ENCODE assay signal across 15 cellular contexts in genomic region chr5:88886252-88886651, GRCh38. TPM values are rescaled to one million over a fixed set of nuclear protein-coding genes. Genes with fewer than 3 reads are reported as not detected.
DNase-seq lines count a peak whose midpoint lies in the region; ATAC-seq and TF ChIP-seq lines count a peak whose summit lies in the region.
"Had no signal": no experiment of that assay in that cellular context is flagged by ENCODE, and none has a peak within 500 bp of the region (broad histone marks: within the 10 kb centered on the region; RNA-seq: fewer than 3 reads in every experiment).

No MANE protein-coding gene starts in this region.

- peaks cover 0 to 66% (median 5%) of the 10 kb centered on the region in 3 donors for H3K4me1 ChIP-seq in esophagus squamous epithelium
- peaks cover 40 to 46% of the 10 kb centered on the region in 2 donors for H3K4me1 ChIP-seq in gastrocnemius medialis

- WGBS in esophagus squamous epithelium, 2 donors = 46 to 56% methylated on average over 1 of the region's 1 CpG

- H3K4me3 ChIP-seq in MG63 = peak overlapping the region; percentile 39
- H3K4me3 ChIP-seq in esophagus squamous epithelium = peak overlapping the region in 3 of 4 donors; percentile 6 to 51 (median 8)
- peak overlapping the region; percentile 40 to 81 (median 54) for H3K4me3 ChIP-seq in gastrocnemius medialis

- H3K36me3 Mint-ChIP-seq in CD14-positive monocyte = peaks cover 0 to 6% of the 10 kb centered on the region in 2 donors
- H3K36me3 Mint-ChIP-seq: stimulated activated effector memory CD8-positive, alpha-beta T cell treated with anti-CD3 and anti-CD28 coated beads, Interleukin-12 subunit alpha, Interleukin-12 subunit beta, amount 100 ng/mL, for 72 hours had no signal

- TF ChIP-seq POLR2A in esophagus squamous epithelium (IDR thresholded peaks at IDR 0.05) = no peak
- TF ChIP-seq POLR2A in gastrocnemius medialis (IDR thresholded peaks at IDR 0.05) = no peak

- TF ChIP-seq CTCF in CD14-positive monocyte (IDR thresholded peaks at IDR 0.05) (no peak), esophagus squamous epithelium (IDR thresholded peaks at IDR 0.05) (no peak), gastrocnemius medialis (IDR thresholded peaks at IDR 0.05 in 4 of 5, conservative IDR thresholded peaks at IDR 0.05 in 1 of 5) (no peak)

- H3K9me3 ChIP-seq in MG63 (no peaks in the 10 kb centered on the region), esophagus squamous epithelium (no peaks in the 10 kb centered on the region), gastrocnemius medialis (no peaks in the 10 kb centered on the region)

- peaks cover 0 to 6% (median 0%) of the 10 kb centered on the region in 3 donors for H3K27me3 Mint-ChIP-seq in CD14-positive monocyte (ENCODE audit: low read depth in 3 of 3)

- H3K27ac Mint-ChIP-seq in CD14-positive monocyte = peak overlapping the region; percentile 7 to 95 (median 70)
- H3K27ac Mint-ChIP-seq: activated CD4-positive, alpha-beta memory T cell treated with anti-CD3 and anti-CD28 coated beads, Interleukin-2, amount 10 ng/mL, durations not matched to agents 7 days and 5 days; stimulated activated effector memory CD8-positive, alpha-beta T cell treated with anti-CD3 and anti-CD28 coated beads, Interleukin-12 subunit alpha, Interleukin-12 subunit beta, amount 100 ng/mL, for 72 hours; T-helper 1 cell treated with Interleukin-12 subunit alpha and Interleukin-12 subunit beta and Interleukin-4 antibody, amounts not matched to agents 30 μg/mL and 1 μg/mL, for 36 hours had no signal

- no peaks in the 10 kb centered on the region for H3K27me3 ChIP-seq in MG63
- peaks cover 0 to 23% (median 0%) of the 10 kb centered on the region in 4 donors for H3K27me3 ChIP-seq in esophagus squamous epithelium
- no peaks in the 10 kb centered on the region for H3K27me3 ChIP-seq in gastrocnemius medialis

- H3K36me3 ChIP-seq in MG63 (no peaks in the 10 kb centered on the region), esophagus squamous epithelium (no peaks in the 10 kb centered on the region), gastrocnemius medialis (no peaks in the 10 kb centered on the region)

- peaks cover 50% of the 10 kb centered on the region for H3K4me1 Mint-ChIP-seq in CD14-positive monocyte

- peak overlapping the region; percentile 77 to 88 for H3K4me3 Mint-ChIP-seq in CD14-positive monocyte
- H3K4me3 Mint-ChIP-seq: activated CD4-positive, alpha-beta memory T cell treated with anti-CD3 and anti-CD28 coated beads, Interleukin-2, amount 10 ng/mL, durations not matched to agents 7 days and 5 days; stimulated activated effector memory CD8-positive, alpha-beta T cell treated with anti-CD3 and anti-CD28 coated beads, Interleukin-12 subunit alpha, Interleukin-12 subunit beta, amount 100 ng/mL, for 72 hours; T-helper 1 cell treated with Interleukin-12 subunit alpha and Interleukin-12 subunit beta and Interleukin-4 antibody, amounts not matched to agents 30 μg/mL and 1 μg/mL, for 36 hours had no signal

- ATAC-seq in gastrocnemius medialis (no peak), GM21737 (IDR thresholded peaks at IDR 0.05; ENCODE audit: unreplicated experiment) (no peak), GM19455 (IDR thresholded peaks at IDR 0.05; ENCODE audit: unreplicated experiment) (no peak), GM19023 (IDR thresholded peaks at IDR 0.05; ENCODE audit: unreplicated experiment) (no peak)
- ATAC-seq: stimulated activated effector memory CD8-positive, alpha-beta T cell treated with anti-CD3 and anti-CD28 coated beads, Interleukin-12 subunit alpha, Interleukin-12 subunit beta, amount 100 ng/mL, for 72 hours had no signal

- H3K9me3 Mint-ChIP-seq in CD14-positive monocyte = peaks cover 0 to 1% (median 0%) of the 10 kb centered on the region in 7 donors
- H3K9me3 Mint-ChIP-seq: activated CD4-positive, alpha-beta memory T cell treated with anti-CD3 and anti-CD28 coated beads, Interleukin-2, amount 10 ng/mL, durations not matched to agents 7 days and 5 days; T-helper 1 cell treated with Interleukin-12 subunit alpha and Interleukin-12 subunit beta and Interleukin-4 antibody, amounts not matched to agents 30 μg/mL and 1 μg/mL, for 36 hours had no signal

- H3K27ac ChIP-seq in esophagus squamous epithelium (peak overlapping the region; percentile 47 to 92 (median 81)), gastrocnemius medialis (peak overlapping the region; percentile 86 to 96 (median 94))
- H3K27ac ChIP-seq: C4-2B had no signal

- in situ Hi-C loops in gastrocnemius medialis (cut with MboI; ENCODE audit: low sequenced_read_pairs in 4 of 4) = loop anchor here in 3 of 4 donors (10.0 to 25.0 kb wide), 3 partner anchors 61 to 151 kb away; no protein-coding TSS in a partner anchor

- DNase-seq in CD14-positive monocyte (ENCODE audit: low spot score) (no peak), MG63 (no peak), esophagus squamous epithelium (lab: John Stamatoyannopoulos, UW) (no peak), gastrocnemius medialis (no peak), HT-29 (ENCODE audit: low spot score) (no peak)
- DNase-seq: activated CD4-positive, alpha-beta memory T cell treated with anti-CD3 and anti-CD28 coated beads, Interleukin-2, amount 10 ng/mL, durations not matched to agents 7 days and 5 days; activated naive CD4-positive, alpha-beta T cell treated with anti-CD3 and anti-CD28 coated beads, Interleukin-2, amount 50 U/mL, for 16 hours; effector CD4-positive, alpha-beta T cell; NCI-H774 had no signal

- intact Hi-C loops in CD14-positive monocyte (cut with micrococcal nuclease) = loop anchor here (10.0 kb wide), 3 partner anchors 101 to 509 kb away; no protein-coding TSS in a partner anchor
- intact Hi-C loops in esophagus squamous epithelium (cut with DNase I) = loop anchor here (10.0 kb wide), 1 partner anchor 51 kb away; no protein-coding TSS in a partner anchor
- intact Hi-C loops in gastrocnemius medialis (cut with DNase I; ENCODE audit: low total_unique reads) = no loop called here

RNA-seq across cellular contexts. Expression of gene MEF2C, which starts 3.3 kb away (rescaled TPM):
- polyA plus RNA-seq in CD14-positive monocyte = 10 to 100 TPM; 88.3 to 89.3 TPM
- total RNA-seq in MG63 (2014; rRNA removed; shearing (Covaris generic); ENCODE audit: low replicate concordance) = 9.5 and 16.0 TPM in 2 replicates
- total RNA-seq in esophagus squamous epithelium (10 to 100 TPM in 2 of 4 donors, 1 to 10 TPM in 2; 3.1 to 17.5 (median 9.9) TPM), gastrocnemius medialis (100 to 1,000 TPM in 3 of 4 donors, 10 to 100 TPM in 1; 63.8 to 192 (median 128) TPM)
- total RNA-seq in HT-29 (2014; rRNA removed; shearing (Covaris generic)) = 0.08 and 0.46 TPM in 2 replicates
